8 cellular contexts compared by ENCODE assay signal in genomic region chr5:144142030-144142825, GRCh38. TPM values are rescaled to one million over a fixed set of nuclear protein-coding genes. Genes with fewer than 3 reads are reported as not detected.
A peak's percentile ranks its signal among the peaks of the same experiment; 100 is the strongest.
DNase-seq lines count a peak whose midpoint lies in the region; ATAC-seq and TF ChIP-seq lines count a peak whose summit lies in the region.

No MANE protein-coding gene starts in this region.

- POLR2A ChIA-PET in CD8-positive, alpha-beta T cell (lab: Charles Lee), result no interaction called here

- H3K4me3 Mint-ChIP-seq in CD8-positive, alpha-beta T cell, result no peak overlapping the region
- no peak overlapping the region for H3K4me3 Mint-ChIP-seq in stimulated activated naive CD8-positive, alpha-beta T cell treated with anti-CD3 and anti-CD28 coated beads, Interleukin-15, amount 100 ng/mL, for 72 hours

- H3K27ac ChIP-seq in CD8-positive, alpha-beta T cell (ENCODE audit: low read depth, low read length), result no peak overlapping the region

- H3K4me1 ChIP-seq in CD8-positive, alpha-beta T cell (ENCODE audit: insufficient read depth, low read length), result no peaks in the 10 kb centered on the region
- peaks cover 20% of the 10 kb centered on the region for H3K4me1 ChIP-seq in adipocyte (ENCODE audit: control insufficient read depth, insufficient read depth, low read length)

- intact Hi-C loops in CD8-positive, alpha-beta T cell (cut with DNase I, micrococcal nuclease), result loop anchor here in 1 of 2 experiments (10.0 kb wide), 1 partner anchor 53 kb away; no protein-coding TSS in a partner anchor

- ATAC-seq in CD8-positive, alpha-beta T cell, result peak; percentile 84
- peak; percentile 95 for ATAC-seq in GM18873 (IDR thresholded peaks at IDR 0.05; ENCODE audit: low FRiP score, unreplicated experiment)
- ATAC-seq in HG03025 (IDR thresholded peaks at IDR 0.05; ENCODE audit: low FRiP score, unreplicated experiment), result peak; percentile 97
- peak; percentile 88 for ATAC-seq in stimulated activated naive CD8-positive, alpha-beta T cell treated with anti-CD3 and anti-CD28 coated beads, Interleukin-15, amount 100 ng/mL, for 72 hours

- H3K27me3 ChIP-seq in CD8-positive, alpha-beta T cell (ENCODE audit: insufficient read depth, low read length), result no peaks in the 10 kb centered on the region
- H3K27me3 ChIP-seq in adipocyte (replicated peaks; ENCODE audit: control insufficient read depth, insufficient read depth, low read length), result no peaks in the 10 kb centered on the region

- H3K9me3 ChIP-seq in CD8-positive, alpha-beta T cell (ENCODE audit: low read length), result no peaks in the 10 kb centered on the region
- H3K9me3 ChIP-seq in adipocyte (ENCODE audit: control insufficient read depth, low read length), result no peaks in the 10 kb centered on the region

- H3K36me3 ChIP-seq in CD8-positive, alpha-beta T cell (ENCODE audit: insufficient read depth, low read length), result no peaks in the 10 kb centered on the region
- no peaks in the 10 kb centered on the region for H3K36me3 ChIP-seq in adipocyte (ENCODE audit: control insufficient read depth, insufficient read depth, low read length, severe bottlenecking)

- H3K27me3 Mint-ChIP-seq in CD8-positive, alpha-beta T cell (ENCODE audit: low read depth), result peaks cover 17% of the 10 kb centered on the region
- H3K27me3 Mint-ChIP-seq in stimulated activated naive CD8-positive, alpha-beta T cell treated with anti-CD3 and anti-CD28 coated beads, Interleukin-15, amount 100 ng/mL, for 72 hours, result no peaks in the 10 kb centered on the region

- peaks cover 6% of the 10 kb centered on the region for H3K4me1 Mint-ChIP-seq in CD8-positive, alpha-beta T cell (ENCODE audit: low read depth)
- H3K4me1 Mint-ChIP-seq in stimulated activated naive CD8-positive, alpha-beta T cell treated with anti-CD3 and anti-CD28 coated beads, Interleukin-15, amount 100 ng/mL, for 72 hours, result peaks cover 9% of the 10 kb centered on the region

- H3K27ac Mint-ChIP-seq in CD8-positive, alpha-beta T cell, result no peak overlapping the region
- H3K27ac Mint-ChIP-seq in stimulated activated naive CD8-positive, alpha-beta T cell treated with anti-CD3 and anti-CD28 coated beads, Interleukin-15, amount 100 ng/mL, for 72 hours, result peak overlapping the region in 1 of 2 donors; percentile 17

- TF ChIP-seq CTCF in CD8-positive, alpha-beta T cell (IDR thresholded peaks at IDR 0.05), result peak; percentile 42

- CTCF ChIA-PET in CD8-positive, alpha-beta T cell (lab: Charles Lee), result interaction anchor here (0.6 to 2.3 kb wide), 8 partner anchors 9 to 1195 kb away, joined by 3 to 7 read pairs (median 4); no protein-coding TSS in a partner anchor

- H3K4me3 ChIP-seq in CD8-positive, alpha-beta T cell (ENCODE audit: low read depth, low read length), result no peak overlapping the region
- H3K4me3 ChIP-seq in adipocyte (ENCODE audit: low read length), result no peak overlapping the region

- no peak for DNase-seq in CD8-positive, alpha-beta T cell
- DNase-seq in NCI-H2196 (lab: John Stamatoyannopoulos, UW; ENCODE audit: unreplicated experiment) (peak; percentile 45), adipocyte (ENCODE audit: low read depth) (peak; percentile 82), hepatic stellate cell (ENCODE audit: low spot score) (peak; percentile 16), NCI-H128 (lab: John Stamatoyannopoulos, UW; ENCODE audit: unreplicated experiment) (no peak)
- no peak for DNase-seq in stimulated activated naive CD8-positive, alpha-beta T cell treated with anti-CD3 and anti-CD28 coated beads, Interleukin-15, amount 100 ng/mL, for 72 hours

- H3K9me3 Mint-ChIP-seq in CD8-positive, alpha-beta T cell, result no peaks in the 10 kb centered on the region
- no peaks in the 10 kb centered on the region for H3K9me3 Mint-ChIP-seq in stimulated activated naive CD8-positive, alpha-beta T cell treated with anti-CD3 and anti-CD28 coated beads, Interleukin-15, amount 100 ng/mL, for 72 hours

- H3K36me3 Mint-ChIP-seq in CD8-positive, alpha-beta T cell, result no peaks in the 10 kb centered on the region

- peak overlapping the region; percentile 15 for H3K9ac ChIP-seq in adipocyte (ENCODE audit: low read length)

RNA-seq across cellular contexts. Expression of gene YIPF5, which starts 28.2 kb away (rescaled TPM):
- 10 to 100 TPM; 62.8 to 64.6 TPM for total RNA-seq in CD8-positive, alpha-beta T cell

RNA-seq across cellular contexts. Expression of gene KCTD16, which starts 28.4 kb away (rescaled TPM):
- not detected for total RNA-seq in CD8-positive, alpha-beta T cell

Comparison
In these comparisons a context has a peak if more than half of its experiments do, and no peak if none do; other contexts are left out.
1. DNase-seq: peak in NCI-H2196 (single experiment), adipocyte (single experiment) and hepatic stellate cell (single experiment); none in CD8-positive, alpha-beta T cell (0 of 7), stimulated activated naive CD8-positive, alpha-beta T cell treated with anti-CD3 and anti-CD28 coated beads, Interleukin-15, amount 100 ng/mL, for 72 hours (0 of 2) and NCI-H128 (single experiment).
2. Peak in every context shown above with its lines, with median percentiles within 50 percentile points of each other: ATAC-seq.